Comparison of ENCODE assay signal across 8 cellular contexts in genomic region chr2:207692206-207693065, GRCh38. TPM values are rescaled to one million over a fixed set of nuclear protein-coding genes. Genes with fewer than 3 reads are reported as not detected.
DNase-seq lines count a peak whose midpoint lies in the region; ATAC-seq and TF ChIP-seq lines count a peak whose summit lies in the region.

No MANE protein-coding gene starts in this region.

- no peaks in the 10 kb centered on the region for H3K27me3 ChIP-seq in MG63

- no peaks in the 10 kb centered on the region for H3K36me3 ChIP-seq in MG63

- intact Hi-C loops in activated CD4-positive, alpha-beta T cell treated with anti-CD3 and anti-CD28 coated beads for 36 hours (cut with DNase I, micrococcal nuclease) = no loop called here

- H3K4me3 ChIP-seq in MG63 (no peak overlapping the region), epithelial cell of esophagus (ENCODE audit: low read length) (no peak overlapping the region)

- no peaks in the 10 kb centered on the region for H3K27me3 Mint-ChIP-seq in activated CD4-positive, alpha-beta T cell treated with anti-CD3 and anti-CD28 coated beads for 36 hours
- H3K27me3 Mint-ChIP-seq in osteocyte (ENCODE audit: unreplicated experiment) = no peaks in the 10 kb centered on the region

- H3K4me3 Mint-ChIP-seq in activated CD4-positive, alpha-beta T cell treated with anti-CD3 and anti-CD28 coated beads for 36 hours = no peak overlapping the region
- H3K4me3 Mint-ChIP-seq in osteocyte (ENCODE audit: unreplicated experiment) = no peak overlapping the region

- DNase-seq in NCI-H510A (lab: John Stamatoyannopoulos, UW) (peak; percentile 16), NCI-H510A treated with DMSO at 0.1 percent for 48 hours (lab: John Stamatoyannopoulos, UW) (no peak), MG63 (peak; percentile 53), epithelial cell of esophagus (ENCODE audit: low read depth) (peak; percentile 42), osteocyte (ENCODE audit: extremely low spot score, unreplicated experiment) (no peak)
- DNase-seq in activated CD4-positive, alpha-beta T cell treated with anti-CD3 and anti-CD28 coated beads for 36 hours = peak; percentile 66

- POLR2A ChIA-PET in activated CD4-positive, alpha-beta T cell treated with anti-CD3 and anti-CD28 coated beads for 36 hours (lab: Charles Lee) = interaction anchor here (0.5 to 0.7 kb wide), 2 partner anchors 23 to 78 kb away, joined by 3 to 5 read pairs; no protein-coding TSS in a partner anchor

- H3K9me3 ChIP-seq in MG63 = no peaks in the 10 kb centered on the region

- peak; percentile 75 for ATAC-seq in activated CD4-positive, alpha-beta T cell treated with anti-CD3 and anti-CD28 coated beads for 36 hours
- no peak for ATAC-seq in GM19328 (IDR thresholded peaks at IDR 0.05; ENCODE audit: unreplicated experiment)
- no peak for ATAC-seq in GM18868 (IDR thresholded peaks at IDR 0.05; ENCODE audit: unreplicated experiment)

- peaks cover 9% of the 10 kb centered on the region for H3K4me1 Mint-ChIP-seq in activated CD4-positive, alpha-beta T cell treated with anti-CD3 and anti-CD28 coated beads for 36 hours
- peaks cover 5% of the 10 kb centered on the region for H3K4me1 Mint-ChIP-seq in osteocyte (ENCODE audit: unreplicated experiment)

- no peaks in the 10 kb centered on the region for H3K9me3 Mint-ChIP-seq in activated CD4-positive, alpha-beta T cell treated with anti-CD3 and anti-CD28 coated beads for 36 hours (ENCODE audit: low read depth)
- no peaks in the 10 kb centered on the region for H3K9me3 Mint-ChIP-seq in osteocyte (ENCODE audit: unreplicated experiment)

- no peak overlapping the region for H3K27ac Mint-ChIP-seq in activated CD4-positive, alpha-beta T cell treated with anti-CD3 and anti-CD28 coated beads for 36 hours
- H3K27ac Mint-ChIP-seq in osteocyte (ENCODE audit: unreplicated experiment) = no peak overlapping the region

- no peaks in the 10 kb centered on the region for H3K36me3 Mint-ChIP-seq in activated CD4-positive, alpha-beta T cell treated with anti-CD3 and anti-CD28 coated beads for 36 hours (ENCODE audit: low read depth)
- no peaks in the 10 kb centered on the region for H3K36me3 Mint-ChIP-seq in osteocyte (ENCODE audit: unreplicated experiment)

- peak; percentile 26 for TF ChIP-seq CTCF in epithelial cell of esophagus (IDR thresholded peaks at IDR 0.05; ENCODE audit: insufficient read depth, low read depth, low read length, missing control alignments)
- TF ChIP-seq CTCF in osteocyte (IDR thresholded peaks at IDR 0.05) = peak; percentile 19

- CTCF ChIA-PET in activated CD4-positive, alpha-beta T cell treated with anti-CD3 and anti-CD28 coated beads for 36 hours (lab: Charles Lee) = interaction anchor here (0.6 to 4.0 kb wide), 12 partner anchors 9 to 955 kb away, joined by 3 to 12 read pairs (median 4); no protein-coding TSS in a partner anchor

RNA-seq across cellular contexts. Expression of gene CCNYL1, which starts 19.0 kb away (rescaled TPM):
- 21.0 and 31.1 TPM in 2 replicates for total RNA-seq in MG63 (2014; rRNA removed; shearing (Covaris generic); ENCODE audit: low replicate concordance)
- 1 to 10 TPM; 4.0 to 5.5 TPM for total RNA-seq in activated CD4-positive, alpha-beta T cell treated with anti-CD3 and anti-CD28 coated beads for 36 hours
- 16.0 and 16.8 TPM in 2 replicates for total RNA-seq in osteocyte

Comparison
In these comparisons a context has a peak if more than half of its experiments do, and no peak if none do; other contexts are left out.
1. DNase-seq: peak in NCI-H510A (single experiment), MG63 (single experiment), activated CD4-positive, alpha-beta T cell treated with anti-CD3 and anti-CD28 coated beads for 36 hours (single experiment) and epithelial cell of esophagus (single experiment); none in NCI-H510A treated with DMSO at 0.1 percent for 48 hours (single experiment) and osteocyte (single experiment).